Comparison of ENCODE assay signal across 11 cellular contexts in the genomic region with DNA sequence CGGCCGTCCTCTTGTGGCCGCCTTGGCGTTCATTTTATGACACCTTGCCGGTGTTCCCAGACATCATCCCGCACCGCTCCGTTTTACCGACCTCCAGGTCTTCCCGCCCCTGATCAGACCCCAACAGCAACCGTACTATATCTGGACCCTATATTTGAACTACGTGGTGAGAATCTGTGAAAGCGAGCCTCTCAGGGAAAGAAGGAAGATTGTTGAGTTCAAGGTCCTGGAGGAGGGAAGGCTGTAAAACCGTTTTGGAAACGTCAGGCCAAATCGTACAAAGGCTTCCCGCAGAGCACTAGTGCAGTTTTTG. TPM values are rescaled to one million over a fixed set of nuclear protein-coding genes. Genes with fewer than 3 reads are reported as not detected.
DNase-seq lines count a peak whose midpoint lies in the region; ATAC-seq and TF ChIP-seq lines count a peak whose summit lies in the region.
"Had no signal": no experiment of that assay in that cellular context is flagged by ENCODE, and none has a peak within 500 bp of the region (broad histone marks: within the 10 kb centered on the region; RNA-seq: fewer than 3 reads in every experiment).

No MANE protein-coding gene starts in this region.

- H3K9me3 Mint-ChIP-seq in Calu3 (ENCODE audit: low read depth, unreplicated experiment) = no peaks in the 10 kb centered on the region
- no peaks in the 10 kb centered on the region for H3K9me3 Mint-ChIP-seq in endodermal cell
- H3K9me3 Mint-ChIP-seq in progenitor cell of endocrine pancreas (ENCODE audit: low read depth) = no peaks in the 10 kb centered on the region

- CTCF ChIA-PET in Calu3 (lab: Charles Lee) = interaction anchor here (1.2 kb wide), 1 partner anchor 8 kb away, joined by 7 read pairs; no protein-coding TSS in a partner anchor

- intact Hi-C loops in Calu3 (cut with micrococcal nuclease; ENCODE audit: unreplicated experiment) = no loop called here

- TF ChIP-seq CTCF in Calu3 (IDR thresholded peaks at IDR 0.05; ENCODE audit: unreplicated experiment) = no peak
- no peak for TF ChIP-seq CTCF in endodermal cell (conservative IDR thresholded peaks at IDR 0.05)
- TF ChIP-seq CTCF in progenitor cell of endocrine pancreas (IDR thresholded peaks at IDR 0.05; ENCODE audit: unreplicated experiment) = no peak

- H3K4me1 Mint-ChIP-seq in Calu3 (ENCODE audit: low read depth, unreplicated experiment) (no peaks in the 10 kb centered on the region), endodermal cell (peaks cover 25% of the 10 kb centered on the region), progenitor cell of endocrine pancreas (ENCODE audit: low read depth) (peaks cover 23% of the 10 kb centered on the region)

- H3K27ac Mint-ChIP-seq in Calu3 (ENCODE audit: unreplicated experiment) (no peak overlapping the region), endodermal cell (no peak overlapping the region), progenitor cell of endocrine pancreas (peak overlapping the region; percentile 94)

- H3K4me1 ChIP-seq in NT2/D1 (ENCODE audit: insufficient read depth, insufficient read length) (peaks cover 1% of the 10 kb centered on the region), endodermal cell (ENCODE audit: control insufficient read depth, insufficient read depth, low read length) (no peaks in the 10 kb centered on the region)

- H3K4me3 Mint-ChIP-seq in Calu3 (ENCODE audit: low read depth, unreplicated experiment) (peak overlapping the region; percentile 78), endodermal cell (peak overlapping the region; percentile 68), progenitor cell of endocrine pancreas (ENCODE audit: low read depth) (peak overlapping the region; percentile 78)

- H3K9me3 ChIP-seq in NT2/D1 (ENCODE audit: insufficient read depth, low read length) (no peaks in the 10 kb centered on the region), endodermal cell (ENCODE audit: control insufficient read depth, low read length) (no peaks in the 10 kb centered on the region)

- H3K27me3 Mint-ChIP-seq in Calu3 (ENCODE audit: unreplicated experiment) = peaks cover 71% of the 10 kb centered on the region
- peaks cover 43% of the 10 kb centered on the region for H3K27me3 Mint-ChIP-seq in endodermal cell (ENCODE audit: insufficient read depth)
- peaks cover 34% of the 10 kb centered on the region for H3K27me3 Mint-ChIP-seq in progenitor cell of endocrine pancreas

- BruUV-seq in Calu3 (replicated peaks; lab: Mats Ljungman, UMichigan) = no TSS peak

- ATAC-seq in HG02610 (IDR thresholded peaks at IDR 0.05; ENCODE audit: unreplicated experiment) (no peak), HG03039 (IDR thresholded peaks at IDR 0.05; ENCODE audit: unreplicated experiment) (no peak), HG03045 (IDR thresholded peaks at IDR 0.05; ENCODE audit: unreplicated experiment) (no peak)

- no peak for DNase-seq in Calu3
- DNase-seq in NT2/D1 (ENCODE audit: low read depth, low spot score) = no peak
- DNase-seq in endodermal cell = no peak
- no peak for DNase-seq in progenitor cell of endocrine pancreas (ENCODE audit: low spot score, unreplicated experiment)
- no peak for DNase-seq in NCI-H524 treated with DMSO at 0.1 percent for 48 hours (lab: John Stamatoyannopoulos, UW)
- DNase-seq: IMR-90, NCI-H2107 had no signal

- peaks cover 61% of the 10 kb centered on the region for H3K27me3 ChIP-seq in NT2/D1 (ENCODE audit: insufficient read depth, insufficient read length)
- peaks cover 40% of the 10 kb centered on the region for H3K27me3 ChIP-seq in endodermal cell (ENCODE audit: control insufficient read depth, insufficient read depth, low read length, poor library complexity, severe bottlenecking)

- H3K4me3 ChIP-seq in NT2/D1 (ENCODE audit: insufficient read length, low read depth) (peak overlapping the region; percentile 61), endodermal cell (ENCODE audit: low read length) (peak overlapping the region; percentile 83)
- H3K4me3 ChIP-seq: SJSA1 had no signal

- H3K9ac ChIP-seq in NT2/D1 (ENCODE audit: insufficient read length, low read depth) = no peak overlapping the region
- H3K9ac ChIP-seq in endodermal cell (ENCODE audit: extremely low read depth, low read length, poor library complexity, severe bottlenecking) = no peak overlapping the region

- 24 to 46% methylated on average over 8 to 17 of the region's 17 CpGs for WGBS in endodermal cell (ENCODE audit: insufficient coverage in 1 of 2, insufficient read length in 1 of 2), 2 experiments

- H3K36me3 ChIP-seq in NT2/D1 (ENCODE audit: insufficient read depth, insufficient read length, low read length) = no peaks in the 10 kb centered on the region
- no peaks in the 10 kb centered on the region for H3K36me3 ChIP-seq in endodermal cell (ENCODE audit: control insufficient read depth, insufficient read depth, low read length)
- H3K36me3 ChIP-seq: SJSA1 had no signal

- peaks cover 16% of the 10 kb centered on the region for H3K36me3 Mint-ChIP-seq in Calu3 (ENCODE audit: insufficient read depth, unreplicated experiment)
- no peaks in the 10 kb centered on the region for H3K36me3 Mint-ChIP-seq in endodermal cell (ENCODE audit: low read depth)
- no peaks in the 10 kb centered on the region for H3K36me3 Mint-ChIP-seq in progenitor cell of endocrine pancreas (ENCODE audit: insufficient read depth)

- H3K27ac ChIP-seq in endodermal cell (ENCODE audit: low read depth, low read length) = no peak overlapping the region
- H3K27ac ChIP-seq: SJSA1 had no signal

RNA-seq across cellular contexts. Expression of a gene that starts 1.4 kb away (rescaled TPM):
- total RNA-seq in Calu3 (2022) (0.31 and 0.69 TPM in 2 replicates), endodermal cell (10 to 100 TPM; 12.2 to 14.5 TPM), progenitor cell of endocrine pancreas (23.8 and 26.2 TPM in 2 replicates)
- 6.3 TPM for polyA plus RNA-seq in endodermal cell (2013, experiment 1 of 2)
- polyA plus RNA-seq in endodermal cell (2013, experiment 2 of 2) = 6.6 TPM
- total RNA-seq: IMR-90 had no signal
- polyA plus RNA-seq: IMR-90 had no signal
